In the genomic region with DNA sequence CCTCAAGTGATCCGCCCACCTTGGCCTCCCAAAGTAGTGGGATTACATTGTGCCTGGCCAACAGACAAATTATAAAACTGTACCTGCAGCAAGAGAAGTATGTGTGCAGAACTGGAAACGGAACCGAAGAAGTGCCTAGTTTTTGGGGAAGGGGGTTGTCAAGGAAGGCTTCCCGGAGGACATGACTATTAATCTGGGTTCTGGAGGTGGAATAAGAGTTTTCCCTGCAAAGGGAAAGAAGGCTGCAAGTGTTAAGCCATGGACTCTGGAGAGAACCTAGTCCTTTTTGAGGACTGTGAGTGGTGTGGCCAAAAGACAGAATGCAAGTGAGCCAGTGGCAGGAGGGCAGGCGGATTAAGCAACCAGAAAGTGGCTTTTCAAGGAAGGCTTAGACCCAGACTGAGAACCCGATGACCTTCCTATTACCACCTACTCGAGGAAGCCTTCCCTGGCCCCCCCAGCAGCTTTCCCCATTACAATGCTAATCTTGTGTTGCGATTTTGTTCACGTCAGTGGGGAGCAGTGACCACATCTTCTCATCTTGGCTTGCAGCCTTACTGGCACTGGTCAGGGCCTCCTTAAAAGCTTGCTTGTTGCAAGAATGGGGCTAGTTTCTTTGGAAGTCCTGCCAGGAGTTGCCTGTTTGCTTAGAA, we compare ENCODE assay signal across 16 cellular contexts. TPM values are rescaled to one million over a fixed set of nuclear protein-coding genes. Genes with fewer than 3 reads are reported as not detected.
DNase-seq lines count a peak whose midpoint lies in the region; ATAC-seq and TF ChIP-seq lines count a peak whose summit lies in the region.
"Had no signal": no experiment of that assay in that cellular context is flagged by ENCODE, and none has a peak within 500 bp of the region (broad histone marks: within the 10 kb centered on the region; RNA-seq: fewer than 3 reads in every experiment).

No MANE protein-coding gene starts in this region.

- DNase-seq in C1 segment of cervical spinal cord (lab: John Stamatoyannopoulos, UW) (peak in 10 of 14 donors; percentile 17 to 63 (median 46)), WERI-Rb-1 (peak; percentile 56), fibroblast of the aortic adventitia (ENCODE audit: low read depth) (peak; percentile 88), pons (ENCODE audit: low spot score) (peak; percentile 83), SIG-M5 (lab: John Stamatoyannopoulos, UW) (no peak), NCI-H2081 treated with DMSO at 0.1 percent for 48 hours (lab: John Stamatoyannopoulos, UW) (no peak)
- DNase-seq: cortex of kidney, DMS79, NCI-H2227 treated with DMSO at 0.1 percent for 48 hours, Peyer's patch, trophoblast cell had no signal

- H3K27ac ChIP-seq in WERI-Rb-1: no peak overlapping the region
- H3K27ac ChIP-seq: parathyroid adenoma, Peyer's patch had no signal

- H3K9me3 ChIP-seq in WERI-Rb-1 (ENCODE audit: severe bottlenecking): no peaks in the 10 kb centered on the region
- H3K9me3 ChIP-seq: Peyer's patch had no signal

- H3K36me3 ChIP-seq in WERI-Rb-1: no peaks in the 10 kb centered on the region
- H3K36me3 ChIP-seq: Peyer's patch had no signal

- TF ChIP-seq CTCF in WERI-Rb-1 (IDR thresholded peaks at IDR 0.05; ENCODE audit: low read depth, low read length) (no peak), fibroblast of the aortic adventitia (IDR thresholded peaks at IDR 0.05; ENCODE audit: insufficient read depth, low read length) (no peak)

- H3K27me3 ChIP-seq in WERI-Rb-1 (ENCODE audit: insufficient read depth, low read depth, severe bottlenecking): no peaks in the 10 kb centered on the region
- H3K27me3 ChIP-seq: Peyer's patch had no signal

- no peak overlapping the region for H3K4me3 ChIP-seq in WERI-Rb-1 (ENCODE audit: low read depth, low read length)
- H3K4me3 ChIP-seq in fibroblast of the aortic adventitia (ENCODE audit: low read depth, low read length): no peak overlapping the region
- H3K4me3 ChIP-seq: Peyer's patch had no signal

- ATAC-seq in HG03457 (IDR thresholded peaks at IDR 0.05; ENCODE audit: unreplicated experiment): no peak
- ATAC-seq in HG02798 (IDR thresholded peaks at IDR 0.05; ENCODE audit: poor library complexity, unreplicated experiment): no peak
- ATAC-seq: activated naive CD4-positive, alpha-beta T cell treated with anti-CD3 and anti-CD28 coated beads, Interleukin-2, amount 50 U/mL, for 72 hours; HepG2 had no signal

RNA-seq across cellular contexts. Expression of a gene that starts 5.7 kb away (rescaled TPM):
- 0.65 TPM in 1 of 2 replicates, not detected in the other for total RNA-seq in fibroblast of the aortic adventitia (ENCODE audit: low replicate concordance)
- total RNA-seq: HepG2, Peyer's patch had no signal

RNA-seq across cellular contexts. Expression of a gene that starts 16.6 kb away (rescaled TPM):
- 1.1 and 16.9 TPM in 2 replicates for total RNA-seq in fibroblast of the aortic adventitia (ENCODE audit: low replicate concordance)

RNA-seq across cellular contexts. Expression of a gene that starts 35.0 kb away (rescaled TPM):
- 0.18 and 1.6 TPM in 2 replicates for total RNA-seq in fibroblast of the aortic adventitia (ENCODE audit: low replicate concordance)
- total RNA-seq: HepG2 had no signal

RNA-seq across cellular contexts. Expression of a gene that starts 37.0 kb away (rescaled TPM):
- total RNA-seq in fibroblast of the aortic adventitia (ENCODE audit: low replicate concordance): 0.08 and 0.18 TPM in 2 replicates

Comparison
In these comparisons a context has a peak if more than half of its experiments do, and no peak if none do; other contexts are left out.
1. DNase-seq: peak in C1 segment of cervical spinal cord (10 of 14), WERI-Rb-1 (single experiment), fibroblast of the aortic adventitia (single experiment) and pons (single experiment); none in SIG-M5 (single experiment) and NCI-H2081 treated with DMSO at 0.1 percent for 48 hours (single experiment).